ENCODE assay signal across 7 cellular contexts in the genomic region with DNA sequence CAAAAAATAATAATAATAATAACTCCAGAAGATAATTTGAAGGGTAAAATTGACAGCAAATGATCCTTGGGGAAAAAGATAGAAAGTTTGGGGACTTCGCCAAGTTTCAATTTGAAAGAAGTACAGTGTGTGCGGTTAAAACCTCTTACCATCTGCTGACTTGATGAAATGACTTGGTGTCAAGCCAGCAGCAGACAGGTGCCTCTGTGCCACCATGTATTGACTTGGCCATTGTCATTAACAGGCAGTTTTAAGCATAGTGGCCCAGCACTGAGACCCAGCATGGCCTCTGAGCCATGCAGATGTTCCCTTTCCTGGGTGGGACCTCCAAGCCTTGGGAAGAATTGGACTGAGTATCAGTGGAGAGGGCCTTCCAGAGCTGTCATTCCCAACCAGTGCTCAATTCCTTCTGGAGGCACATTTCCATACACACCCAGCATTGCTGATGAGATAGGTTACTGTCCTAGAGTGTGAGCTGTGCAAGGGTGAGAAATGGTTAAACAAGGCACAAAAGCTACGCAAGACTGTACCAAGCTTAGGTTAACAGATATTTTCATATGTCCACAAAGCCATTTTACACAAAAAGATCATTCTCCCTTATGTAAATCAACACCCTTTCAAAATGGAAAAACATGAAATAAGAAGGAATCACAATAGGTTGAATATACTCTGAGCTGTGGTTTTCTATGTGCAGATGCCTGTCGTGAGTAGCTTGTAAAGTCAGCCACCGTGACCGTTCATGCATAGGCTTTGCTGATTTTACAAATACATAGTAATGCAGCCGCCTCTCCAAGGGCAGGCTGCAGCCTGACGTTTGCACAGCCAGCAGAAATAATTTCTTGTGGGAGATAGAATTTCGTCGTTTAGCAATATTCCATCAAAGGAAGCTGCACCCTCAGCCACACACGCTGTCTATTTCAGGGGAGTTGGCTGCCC. TPM values are rescaled to one million over a fixed set of nuclear protein-coding genes. Genes with fewer than 3 reads are reported as not detected.
DNase-seq lines count a peak whose midpoint lies in the region; ATAC-seq and TF ChIP-seq lines count a peak whose summit lies in the region.

No MANE protein-coding gene starts in this region.

- H3K27me3 Mint-ChIP-seq in stimulated activated memory B cell treated with anti-CD40 and anti-IgM and Interleukin-4, amounts not matched to agents 10 μg/mL and 1 μg/mL and 100 μg/mL, for 72 hours = peaks cover 11% of the 10 kb centered on the region

- H3K4me1 ChIP-seq in left ventricle myocardium inferior (peaks cover 17% of the 10 kb centered on the region), lower lobe of right lung (peaks cover 1% of the 10 kb centered on the region)

- DNase-seq in NCI-H345 (lab: John Stamatoyannopoulos, UW) (peak; percentile 45), left ventricle myocardium inferior (no peak), AG08395 (ENCODE audit: low spot score) (no peak), lower lobe of right lung (no peak)

- no peaks in the 10 kb centered on the region for H3K9me3 Mint-ChIP-seq in stimulated activated memory B cell treated with anti-CD40 and anti-IgM and Interleukin-4, amounts not matched to agents 10 μg/mL and 1 μg/mL and 100 μg/mL, for 72 hours

- peaks cover 21% of the 10 kb centered on the region for H3K4me1 Mint-ChIP-seq in stimulated activated memory B cell treated with anti-CD40 and anti-IgM and Interleukin-4, amounts not matched to agents 10 μg/mL and 1 μg/mL and 100 μg/mL, for 72 hours

- H3K36me3 Mint-ChIP-seq in stimulated activated memory B cell treated with anti-CD40 and anti-IgM and Interleukin-4, amounts not matched to agents 10 μg/mL and 1 μg/mL and 100 μg/mL, for 72 hours = no peaks in the 10 kb centered on the region

- H3K27ac Mint-ChIP-seq in stimulated activated memory B cell treated with anti-CD40 and anti-IgM and Interleukin-4, amounts not matched to agents 10 μg/mL and 1 μg/mL and 100 μg/mL, for 72 hours = peak overlapping the region; percentile 5

- H3K27me3 ChIP-seq in left ventricle myocardium inferior (ENCODE audit: low read depth) (no peaks in the 10 kb centered on the region), lower lobe of right lung (ENCODE audit: low read depth) (no peaks in the 10 kb centered on the region)

- no peak overlapping the region for H3K27ac ChIP-seq in left ventricle myocardium inferior (replicated peaks)
- H3K27ac ChIP-seq in lower lobe of right lung = no peak overlapping the region

- TF ChIP-seq CTCF in left ventricle myocardium inferior (IDR thresholded peaks at IDR 0.05; ENCODE audit: borderline replicate concordance) (no peak), lower lobe of right lung (IDR thresholded peaks at IDR 0.05) (no peak)

- H3K9me3 ChIP-seq in left ventricle myocardium inferior (replicated peaks) = no peaks in the 10 kb centered on the region
- no peaks in the 10 kb centered on the region for H3K9me3 ChIP-seq in lower lobe of right lung

- intact Hi-C loops in left ventricle myocardium inferior (cut with micrococcal nuclease) (no loop called here), lower lobe of right lung (cut with DNase I) (no loop called here)

- no peak overlapping the region for H3K4me3 ChIP-seq in left ventricle myocardium inferior
- H3K4me3 ChIP-seq in lower lobe of right lung = no peak overlapping the region

- H3K36me3 ChIP-seq in left ventricle myocardium inferior (no peaks in the 10 kb centered on the region), lower lobe of right lung (no peaks in the 10 kb centered on the region)

- peak; percentile 83 for ATAC-seq in GM19438 (IDR thresholded peaks at IDR 0.05; ENCODE audit: low read depth, unreplicated experiment)
- ATAC-seq in HG03103 (IDR thresholded peaks at IDR 0.05; ENCODE audit: low read depth, unreplicated experiment) = peak; percentile 75
- ATAC-seq in stimulated activated memory B cell treated with anti-CD40 and anti-IgM and Interleukin-4, amounts not matched to agents 10 μg/mL and 1 μg/mL and 100 μg/mL, for 72 hours = peak; percentile 87
- no peak for ATAC-seq in lower lobe of right lung

- H3K4me3 Mint-ChIP-seq in stimulated activated memory B cell treated with anti-CD40 and anti-IgM and Interleukin-4, amounts not matched to agents 10 μg/mL and 1 μg/mL and 100 μg/mL, for 72 hours = peak overlapping the region; percentile 22

RNA-seq across cellular contexts. Expression of gene FBXW7, which starts 59.4 kb away (rescaled TPM):
- total RNA-seq in left ventricle myocardium inferior (56.7 TPM), lower lobe of right lung (39.6 TPM)

Comparison
In these comparisons a context has a peak if more than half of its experiments do, and no peak if none do; other contexts are left out.
1. ATAC-seq: peak in GM19438 (single experiment), HG03103 (single experiment) and stimulated activated memory B cell treated with anti-CD40 and anti-IgM and Interleukin-4, amounts not matched to agents 10 μg/mL and 1 μg/mL and 100 μg/mL, for 72 hours (single experiment); none in lower lobe of right lung (0 of 2).